In the genomic region with DNA sequence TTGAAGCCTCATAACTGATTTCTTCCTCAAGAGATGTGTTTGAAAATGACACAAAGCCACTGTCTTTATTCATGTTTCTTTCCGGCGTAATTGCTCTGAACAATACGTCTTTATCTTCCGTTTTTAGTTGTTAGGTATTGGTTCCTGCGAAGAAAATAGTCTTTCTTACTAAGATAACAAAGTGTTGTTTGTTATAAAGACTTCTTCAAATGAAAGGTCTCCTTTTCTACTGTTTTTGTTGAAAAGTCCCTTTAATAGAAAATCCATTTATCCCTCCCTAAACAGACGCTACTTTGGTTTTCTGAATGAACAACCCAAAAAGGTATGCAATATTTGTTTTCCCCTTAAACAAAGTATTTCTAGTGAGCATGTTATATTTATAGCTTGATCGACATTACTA, we compare ENCODE assay signal across 7 cellular contexts.
"Had no signal": no experiment of that assay in that cellular context is flagged by ENCODE, and none has a peak within 500 bp of the region (broad histone marks: within the 10 kb centered on the region; RNA-seq: fewer than 3 reads in every experiment).

No MANE protein-coding gene starts in this region.

- H3K4me1 Mint-ChIP-seq: IgD-negative memory B cell had no signal

- DNase-seq: H9, HCEC 1CT, Karpas-422, KBM-7 had no signal

- H3K36me3 Mint-ChIP-seq: IgD-negative memory B cell had no signal

- H3K27me3 Mint-ChIP-seq: IgD-negative memory B cell had no signal

- H3K27ac Mint-ChIP-seq: GM23338, H9, IgD-negative memory B cell had no signal

- H3K4me3 Mint-ChIP-seq: GM23338, H9, IgD-negative memory B cell had no signal

- ATAC-seq: GM23338, HepG2 had no signal
